ENCODE assay signal across 1 cellular context in genomic region chr2:237859082-237859433, GRCh38.
TF ChIP-seq lines count a peak whose summit lies in the region.

No MANE protein-coding gene starts in this region.

TF ChIP-seq in GM23338, 12 proteins besides CTCF, POLR2A, EP300 and RAD21 (continued from another document):
- TF ChIP-seq ZNF462 (CRISPR knock-in tag; IDR thresholded peaks at IDR 0.05), result no peak
- TF ChIP-seq REST (IDR thresholded peaks at IDR 0.05; ENCODE audit: unreplicated experiment), result no peak
- no peak for TF ChIP-seq ZNF331 (CRISPR knock-in tag; IDR thresholded peaks at IDR 0.05; ENCODE audit: low read depth)
- no peak for TF ChIP-seq EZH2phosphoT487 (IDR thresholded peaks at IDR 0.05; ENCODE audit: unreplicated experiment)
- TF ChIP-seq CREB1 (CRISPR knock-in tag; IDR thresholded peaks at IDR 0.05; ENCODE audit: low read depth), result no peak
- no peak for TF ChIP-seq STAT1 (IDR thresholded peaks at IDR 0.05; ENCODE audit: unreplicated experiment)
- no peak for TF ChIP-seq NANOG (IDR thresholded peaks at IDR 0.05; ENCODE audit: borderline replicate concordance)
- TF ChIP-seq ETS1 (IDR thresholded peaks at IDR 0.05), result no peak
- TF ChIP-seq EZH2 (IDR thresholded peaks at IDR 0.05; ENCODE audit: low read depth, unreplicated experiment), result no peak
- no peak for TF ChIP-seq JUNB (IDR thresholded peaks at IDR 0.05; ENCODE audit: unreplicated experiment)
